Comparison of ENCODE assay signal across 8 cellular contexts in the genomic region with DNA sequence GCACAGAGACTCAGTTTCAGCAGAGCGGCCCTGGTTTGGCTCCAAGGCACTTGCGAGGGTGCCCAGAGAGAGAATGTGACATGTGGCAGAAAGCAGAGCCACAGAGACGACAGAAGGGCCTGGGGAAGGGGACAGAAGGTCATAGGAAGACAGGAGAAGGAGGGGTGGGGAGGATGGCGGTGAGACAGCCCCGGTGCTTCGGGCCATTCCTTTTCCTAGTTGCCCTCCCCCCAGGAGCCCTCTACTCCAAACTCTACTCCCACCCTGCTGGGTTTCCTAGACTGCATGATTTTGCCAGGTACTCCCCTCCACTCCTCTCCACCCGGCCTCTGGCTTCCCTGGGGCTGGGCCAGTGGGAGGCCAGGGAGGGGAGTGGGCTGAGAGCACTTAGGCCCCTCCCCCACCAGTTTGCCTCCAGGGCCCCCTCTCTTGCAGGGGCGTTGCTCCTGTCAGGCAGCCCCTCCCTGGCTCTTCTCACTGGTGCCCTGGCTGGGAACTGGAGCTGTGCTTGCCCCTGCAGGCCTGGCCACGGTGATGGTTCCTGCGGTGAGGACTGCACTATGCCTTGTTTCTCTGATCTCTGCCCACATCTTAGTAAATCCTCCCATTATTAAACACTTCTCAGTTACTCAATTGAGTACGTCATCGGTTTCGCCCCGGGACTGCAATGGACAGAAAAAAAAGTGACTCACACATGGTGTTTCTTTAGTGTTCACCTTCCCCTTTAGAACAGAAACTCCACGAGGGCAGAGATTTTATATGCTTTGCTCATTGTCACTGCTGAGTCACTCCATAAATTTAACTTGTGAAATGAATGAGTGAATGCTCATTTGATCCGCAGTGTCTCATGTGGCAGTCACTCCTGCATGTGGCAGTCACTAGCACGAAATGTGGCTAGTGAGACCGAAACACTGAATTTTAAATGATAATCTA.
DNase-seq lines count a peak whose midpoint lies in the region; ATAC-seq and TF ChIP-seq lines count a peak whose summit lies in the region.

No MANE protein-coding gene starts in this region.

- no peaks in the 10 kb centered on the region for H3K36me3 Mint-ChIP-seq in stimulated activated effector memory CD8-positive, alpha-beta T cell treated with anti-CD3 and anti-CD28 coated beads, Interleukin-12 subunit alpha, Interleukin-12 subunit beta, amount 100 ng/mL, for 72 hours

- H3K4me1 Mint-ChIP-seq in stimulated activated effector memory CD8-positive, alpha-beta T cell treated with anti-CD3 and anti-CD28 coated beads, Interleukin-12 subunit alpha, Interleukin-12 subunit beta, amount 100 ng/mL, for 72 hours, result peaks cover 14% of the 10 kb centered on the region

- peak; percentile 92 for ATAC-seq in stimulated activated effector memory CD8-positive, alpha-beta T cell treated with anti-CD3 and anti-CD28 coated beads, Interleukin-12 subunit alpha, Interleukin-12 subunit beta, amount 100 ng/mL, for 72 hours
- ATAC-seq in HG03159 (IDR thresholded peaks at IDR 0.05; ENCODE audit: unreplicated experiment), result no peak

- H3K4me3 Mint-ChIP-seq in stimulated activated effector memory CD8-positive, alpha-beta T cell treated with anti-CD3 and anti-CD28 coated beads, Interleukin-12 subunit alpha, Interleukin-12 subunit beta, amount 100 ng/mL, for 72 hours, result no peak overlapping the region

- H3K27ac Mint-ChIP-seq in stimulated activated effector memory CD8-positive, alpha-beta T cell treated with anti-CD3 and anti-CD28 coated beads, Interleukin-12 subunit alpha, Interleukin-12 subunit beta, amount 100 ng/mL, for 72 hours, result peak overlapping the region; percentile 24

- peak; percentile 95 for DNase-seq in CD1c-positive myeloid dendritic cell (ENCODE audit: extremely low spot score)
- peak; percentile 97 for DNase-seq in NB4 (ENCODE audit: low read depth)
- DNase-seq in astrocyte of the spinal cord (ENCODE audit: low read depth, low spot score), result peak; percentile 94
- DNase-seq in kidney tubule cell (ENCODE audit: low spot score), result peak; percentile 81
- DNase-seq in stimulated activated effector memory CD8-positive, alpha-beta T cell treated with anti-CD3 and anti-CD28 coated beads, Interleukin-12 subunit alpha, Interleukin-12 subunit beta, amount 100 ng/mL, for 72 hours (ENCODE audit: low spot score in 2 of 2), result peak in 1 of 2 donors; percentile 68
- no peak for DNase-seq in NCI-H2196 treated with DMSO at 0.1 percent for 48 hours (lab: John Stamatoyannopoulos, UW; ENCODE audit: unreplicated experiment)
- no peak for DNase-seq in NCI-H526 treated with DMSO at 0.1 percent for 48 hours (lab: John Stamatoyannopoulos, UW)

- no peaks in the 10 kb centered on the region for H3K9me3 Mint-ChIP-seq in stimulated activated effector memory CD8-positive, alpha-beta T cell treated with anti-CD3 and anti-CD28 coated beads, Interleukin-12 subunit alpha, Interleukin-12 subunit beta, amount 100 ng/mL, for 72 hours

- in situ Hi-C loops in astrocyte of the spinal cord (cut with HindIII; ENCODE audit: low sequenced_read_pairs), result no loop called here

- H3K4me3 ChIP-seq in NB4 (ENCODE audit: low read depth, low read length) (no peak overlapping the region), astrocyte of the spinal cord (ENCODE audit: low read depth, low read length) (no peak overlapping the region)

- no peak for TF ChIP-seq POLR2A in NB4 (IDR thresholded peaks at IDR 0.05; ENCODE audit: extremely low read depth, insufficient read length)

- TF ChIP-seq CTCF in NB4 (IDR thresholded peaks at IDR 0.05; ENCODE audit: low read depth, low read length), result no peak
- TF ChIP-seq CTCF in astrocyte of the spinal cord (IDR thresholded peaks at IDR 0.05; ENCODE audit: low read depth, low read length), result no peak

Comparison
In these comparisons a context has a peak if more than half of its experiments do, and no peak if none do; other contexts are left out.
1. DNase-seq: peak in CD1c-positive myeloid dendritic cell (single experiment), NB4 (single experiment), astrocyte of the spinal cord (single experiment) and kidney tubule cell (single experiment); none in NCI-H2196 treated with DMSO at 0.1 percent for 48 hours (single experiment) and NCI-H526 treated with DMSO at 0.1 percent for 48 hours (single experiment).